In genomic region chr2:241653210-241653750, GRCh38 we compare ENCODE assay signal across 20 cellular contexts. TPM values are rescaled to one million over a fixed set of nuclear protein-coding genes. Genes with fewer than 3 reads are reported as not detected.
A peak's percentile ranks its signal among the peaks of the same experiment; 100 is the strongest.
DNase-seq lines count a peak whose midpoint lies in the region; ATAC-seq, FAIRE-seq and TF ChIP-seq lines count a peak whose summit lies in the region.
"Had no signal": no experiment of that assay in that cellular context is flagged by ENCODE, and none has a peak within 500 bp of the region (broad histone marks: within the 10 kb centered on the region; RNA-seq: fewer than 3 reads in every experiment).

No MANE protein-coding gene starts in this region.

- peaks cover 23% of the 10 kb centered on the region for H3K4me1 Mint-ChIP-seq in WTC11
- H3K4me1 Mint-ChIP-seq in naive thymus-derived CD8-positive, alpha-beta T cell = peaks cover 6 to 19% (median 10%) of the 10 kb centered on the region in 4 donors

- BruUV-seq in endothelial cell of umbilical vein (replicated peaks; lab: Mats Ljungman, UMichigan) = no TSS peak

- H3K4me2 ChIP-seq in endothelial cell of umbilical vein (ENCODE audit: insufficient read depth, low read length) = no peak overlapping the region

- FAIRE-seq in endothelial cell of umbilical vein (lab: Jason Lieb, UNC) (peak; percentile 49), kidney (lab: Jason Lieb, UNC) (no peak)
- FAIRE-seq: GM12891, GM18507, H54 had no signal

- no peaks in the 10 kb centered on the region for H3K27me3 Mint-ChIP-seq in WTC11 (ENCODE audit: low read depth)
- H3K27me3 Mint-ChIP-seq in naive thymus-derived CD8-positive, alpha-beta T cell = no peaks in the 10 kb centered on the region
- H3K27me3 Mint-ChIP-seq: CD4-positive, alpha-beta memory T cell had no signal

- no peak overlapping the region for H3K9ac ChIP-seq in endothelial cell of umbilical vein (replicated peaks; ENCODE audit: extremely low read depth, insufficient read depth, low read length)
- no peak overlapping the region for H3K9ac ChIP-seq in kidney (ENCODE audit: low read length in 2 of 2)

- H3K9me3 Mint-ChIP-seq in WTC11 = no peaks in the 10 kb centered on the region
- H3K9me3 Mint-ChIP-seq in naive thymus-derived CD8-positive, alpha-beta T cell = no peaks in the 10 kb centered on the region
- H3K9me3 Mint-ChIP-seq: CD4-positive, alpha-beta memory T cell; HFFc6 had no signal

- H3K4me3 ChIP-seq in endothelial cell of umbilical vein (replicated peaks in 1 of 3; ENCODE audit: insufficient read depth in 1 of 3, low read depth in 1 of 3, low read length in 3 of 3) = no peak overlapping the region
- no peak overlapping the region for H3K4me3 ChIP-seq in kidney (ENCODE audit: low read length in 2 of 2)
- H3K4me3 ChIP-seq: HAP-1 had no signal

- no peak overlapping the region for H3K4me3 Mint-ChIP-seq in WTC11
- H3K4me3 Mint-ChIP-seq in naive thymus-derived CD8-positive, alpha-beta T cell = no peak overlapping the region
- H3K4me3 Mint-ChIP-seq: CD4-positive, alpha-beta memory T cell; HFFc6 had no signal

- H2AFZ ChIP-seq in endothelial cell of umbilical vein (ENCODE audit: low read depth, low read length) = no peak overlapping the region

- H3K36me3 ChIP-seq in endothelial cell of umbilical vein (ENCODE audit: control insufficient read depth in 2 of 2, extremely low read depth in 1 of 2, insufficient read depth in 2 of 2, low read length in 2 of 2) = peaks cover 16 to 41% of the 10 kb centered on the region in 2 experiments
- H3K36me3 ChIP-seq in kidney (ENCODE audit: control insufficient read depth in 1 of 2, insufficient read depth in 2 of 2, low read length in 2 of 2) = peaks cover 27 to 38% of the 10 kb centered on the region in 2 donors

- ATAC-seq in WTC11 (no peak), HG02973 (IDR thresholded peaks at IDR 0.05; ENCODE audit: unreplicated experiment) (no peak)
- ATAC-seq in naive thymus-derived CD8-positive, alpha-beta T cell = no peak

- no peak for TF ChIP-seq POLR2A in endothelial cell of umbilical vein (IDR thresholded peaks at IDR 0.05; ENCODE audit: low read depth, low read length)

- H3K27ac ChIP-seq in endothelial cell of umbilical vein (ENCODE audit: insufficient read depth, low read depth, low read length) = no peak overlapping the region
- H3K27ac ChIP-seq in kidney (ENCODE audit: low read depth in 2 of 2, low read length in 2 of 2) = no peak overlapping the region

- H3K4me1 ChIP-seq in endothelial cell of umbilical vein (ENCODE audit: control insufficient read depth, extremely low read depth, insufficient read depth, low read length) = no peaks in the 10 kb centered on the region
- H3K4me1 ChIP-seq in kidney (ENCODE audit: control insufficient read depth in 1 of 2, insufficient read depth in 1 of 2, low read depth in 1 of 2, low read length in 2 of 2) = peaks cover 5 to 9% of the 10 kb centered on the region in 2 donors
- H3K4me1 ChIP-seq: HAP-1 had no signal

- no peaks in the 10 kb centered on the region for H3K9me1 ChIP-seq in endothelial cell of umbilical vein (replicated peaks; ENCODE audit: control insufficient read depth, extremely low read depth, insufficient read depth, low read length)

- peaks cover 18% of the 10 kb centered on the region for H3K79me2 ChIP-seq in endothelial cell of umbilical vein (ENCODE audit: control insufficient read depth, insufficient read depth, low read length)

- POLR2A ChIA-PET in WTC11 (lab: Charles Lee) (no interaction called here), endothelial cell of umbilical vein (lab: Charles Lee) (no interaction called here)
- POLR2A ChIA-PET in naive thymus-derived CD8-positive, alpha-beta T cell (lab: Charles Lee) = no interaction called here

- no peak overlapping the region for H3K27ac Mint-ChIP-seq in WTC11
- peak overlapping the region in 1 of 10 donors; percentile 40 for H3K27ac Mint-ChIP-seq in naive thymus-derived CD8-positive, alpha-beta T cell
- H3K27ac Mint-ChIP-seq: CD4-positive, alpha-beta memory T cell; HFFc6 had no signal

- H4K20me1 ChIP-seq in endothelial cell of umbilical vein (replicated peaks; ENCODE audit: control insufficient read depth, extremely low read depth, insufficient read depth, low read length) = no peaks in the 10 kb centered on the region

- no peak for DNase-seq in WTC11 (ENCODE audit: low spot score)
- no peak for DNase-seq in endothelial cell of umbilical vein (ENCODE audit: low read depth, low spot score)
- peak; percentile 46 for DNase-seq in kidney
- DNase-seq in naive thymus-derived CD8-positive, alpha-beta T cell = no peak
- no peak for DNase-seq in middle frontal gyrus (ENCODE audit: extremely low spot score, low spot score)
- DNase-seq in NCI-H187 (lab: John Stamatoyannopoulos, UW) = no peak
- DNase-seq: C1 segment of cervical spinal cord; Calu3; CD4-positive, alpha-beta memory T cell; COR-L47; DMS53; DMS79 treated with DMSO at 0.1 percent for 48 hours; GF-D8; GOT3; HFFc6 had no signal

- H3K27me3 ChIP-seq in endothelial cell of umbilical vein (ENCODE audit: control insufficient read depth in 2 of 2, insufficient read depth in 2 of 2, low read length in 2 of 2) = no peaks in the 10 kb centered on the region

- CTCF ChIA-PET in WTC11 (lab: Charles Lee) = no interaction called here
- CTCF ChIA-PET in endothelial cell of umbilical vein (lab: Charles Lee) = no interaction called here

- dilution Hi-C loops in endothelial cell of umbilical vein (cut with MboI; ENCODE audit: extremely low pct_ligation_motif_present, low sequenced_read_pairs) = no loop called here

- H3K9me3 ChIP-seq in endothelial cell of umbilical vein (replicated peaks; ENCODE audit: control insufficient read depth, insufficient read depth, low read length) (no peaks in the 10 kb centered on the region), kidney (ENCODE audit: control insufficient read depth in 1 of 2, low read length in 2 of 2) (no peaks in the 10 kb centered on the region)
- H3K9me3 ChIP-seq: HAP-1 had no signal

- intact Hi-C loops in endothelial cell of umbilical vein (cut with micrococcal nuclease) (no loop called here), kidney (cut with DNase I) (no loop called here)

- no peak for TF ChIP-seq CTCF in WTC11 (IDR thresholded peaks at IDR 0.05)
- no peak for TF ChIP-seq CTCF in endothelial cell of umbilical vein (IDR thresholded peaks at IDR 0.05; ENCODE audit: extremely low read depth in 1 of 2, insufficient read depth in 1 of 2, low read depth in 1 of 2, low read length in 2 of 2)
- TF ChIP-seq CTCF in kidney (IDR thresholded peaks at IDR 0.05; ENCODE audit: borderline replicate concordance, extremely low read depth, insufficient read depth) = no peak

- H3K36me3 Mint-ChIP-seq in WTC11 = peaks cover 47% of the 10 kb centered on the region
- H3K36me3 Mint-ChIP-seq in naive thymus-derived CD8-positive, alpha-beta T cell = peaks cover 0 to 65% (median 4%) of the 10 kb centered on the region in 3 donors

RNA-seq across cellular contexts. Expression of gene ATG4B, which starts 15.8 kb away (rescaled TPM):
- total RNA-seq in WTC11 (2021) = 113 to 133 TPM (median 127 TPM) in 3 replicates
- total RNA-seq in endothelial cell of umbilical vein = 83.6 and 85.6 TPM in 2 replicates
- 113 and 142 TPM in 2 replicates for polyA plus RNA-seq in endothelial cell of umbilical vein
- polyA plus RNA-seq in endothelial cell of umbilical vein (2011; cell fraction: cytosol; rRNA removed) = 91.3 and 94.0 TPM in 2 replicates
- 287 and 314 TPM in 2 replicates for polyA plus RNA-seq in endothelial cell of umbilical vein (2011; cell fraction: nucleus; rRNA removed)
- 77.3 and 139 TPM in 2 replicates for polyA plus RNA-seq in endothelial cell of umbilical vein (2012)
- polyA minus RNA-seq in endothelial cell of umbilical vein = 124 and 157 TPM in 2 replicates
- polyA minus RNA-seq in endothelial cell of umbilical vein (2011; cell fraction: cytosol; rRNA and poly(A)+ RNA removed) = 36.5 TPM
- 85.8 and 105 TPM in 2 replicates for polyA minus RNA-seq in endothelial cell of umbilical vein (2011; cell fraction: nucleus; rRNA and poly(A)+ RNA removed)
- total RNA-seq in kidney = 81.0 TPM
- 56.6 TPM for polyA plus RNA-seq in kidney (ENCODE audit: insufficient read depth, low read depth, low replicate concordance)
- total RNA-seq in naive thymus-derived CD8-positive, alpha-beta T cell = 100 to 1,000 TPM; 103 to 104 TPM
- 10 to 100 TPM; 45.8 to 60.1 (median 46.5) TPM for polyA plus RNA-seq in naive thymus-derived CD8-positive, alpha-beta T cell

RNA-seq across cellular contexts. Expression of gene THAP4, which starts 16.3 kb away (rescaled TPM):
- total RNA-seq in WTC11 (2021) (72.6 to 88.6 TPM (median 78.0 TPM) in 3 replicates), endothelial cell of umbilical vein (47.4 and 49.0 TPM in 2 replicates), kidney (68.0 TPM)
- polyA plus RNA-seq in endothelial cell of umbilical vein (45.4 and 51.2 TPM in 2 replicates), kidney (ENCODE audit: insufficient read depth, low read depth, low replicate concordance) (184 TPM)
- 51.7 and 53.1 TPM in 2 replicates for polyA plus RNA-seq in endothelial cell of umbilical vein (2011; cell fraction: cytosol; rRNA removed)
- polyA plus RNA-seq in endothelial cell of umbilical vein (2011; cell fraction: nucleus; rRNA removed) = 19.6 and 25.8 TPM in 2 replicates
- polyA plus RNA-seq in endothelial cell of umbilical vein (2012) = 51.4 and 55.2 TPM in 2 replicates
- 21.9 and 26.8 TPM in 2 replicates for polyA minus RNA-seq in endothelial cell of umbilical vein
- polyA minus RNA-seq in endothelial cell of umbilical vein (2011; cell fraction: cytosol; rRNA and poly(A)+ RNA removed) = 28.1 TPM
- 7.9 and 13.3 TPM in 2 replicates for polyA minus RNA-seq in endothelial cell of umbilical vein (2011; cell fraction: nucleus; rRNA and poly(A)+ RNA removed)
- total RNA-seq in naive thymus-derived CD8-positive, alpha-beta T cell = 10 to 100 TPM; 28.4 to 31.8 TPM
- 10 to 100 TPM; 29.6 to 58.4 (median 38.9) TPM for polyA plus RNA-seq in naive thymus-derived CD8-positive, alpha-beta T cell

RNA-seq across cellular contexts. Expression of gene DTYMK, which starts 33.3 kb away (rescaled TPM):
- total RNA-seq in WTC11 (2021) (79.9 to 88.1 TPM (median 87.7 TPM) in 3 replicates), endothelial cell of umbilical vein (91.9 and 104 TPM in 2 replicates), kidney (19.0 TPM)
- polyA plus RNA-seq in endothelial cell of umbilical vein (61.6 and 67.0 TPM in 2 replicates), kidney (ENCODE audit: insufficient read depth, low read depth, low replicate concordance) (27.1 TPM)
- polyA plus RNA-seq in endothelial cell of umbilical vein (2011; cell fraction: cytosol; rRNA removed) = 76.1 and 84.6 TPM in 2 replicates
- 47.0 and 54.2 TPM in 2 replicates for polyA plus RNA-seq in endothelial cell of umbilical vein (2011; cell fraction: nucleus; rRNA removed)
- 45.6 and 65.1 TPM in 2 replicates for polyA plus RNA-seq in endothelial cell of umbilical vein (2012)
- polyA minus RNA-seq in endothelial cell of umbilical vein = 15.9 and 28.6 TPM in 2 replicates
- 29.3 TPM for polyA minus RNA-seq in endothelial cell of umbilical vein (2011; cell fraction: cytosol; rRNA and poly(A)+ RNA removed)
- polyA minus RNA-seq in endothelial cell of umbilical vein (2011; cell fraction: nucleus; rRNA and poly(A)+ RNA removed) = 16.8 and 17.0 TPM in 2 replicates
- total RNA-seq in naive thymus-derived CD8-positive, alpha-beta T cell = 10 to 100 TPM; 19.8 to 21.2 TPM
- polyA plus RNA-seq in naive thymus-derived CD8-positive, alpha-beta T cell = 10 to 100 TPM; 36.3 to 40.7 (median 38.6) TPM

RNA-seq across cellular contexts. Expression of gene ING5, which starts 48.6 kb away (rescaled TPM):
- 43.1 to 47.4 TPM (median 45.3 TPM) in 3 replicates for total RNA-seq in WTC11 (2021)
- total RNA-seq in endothelial cell of umbilical vein = 24.5 and 30.5 TPM in 2 replicates
- polyA plus RNA-seq in endothelial cell of umbilical vein = 32.4 and 33.4 TPM in 2 replicates
- polyA plus RNA-seq in endothelial cell of umbilical vein (2011; cell fraction: cytosol; rRNA removed) = 32.9 and 34.1 TPM in 2 replicates
- 56.7 and 66.7 TPM in 2 replicates for polyA plus RNA-seq in endothelial cell of umbilical vein (2011; cell fraction: nucleus; rRNA removed)
- polyA plus RNA-seq in endothelial cell of umbilical vein (2012) = 18.4 and 21.0 TPM in 2 replicates
- 25.6 and 28.3 TPM in 2 replicates for polyA minus RNA-seq in endothelial cell of umbilical vein
- polyA minus RNA-seq in endothelial cell of umbilical vein (2011; cell fraction: cytosol; rRNA and poly(A)+ RNA removed) = 9.2 TPM
- 20.2 and 24.6 TPM in 2 replicates for polyA minus RNA-seq in endothelial cell of umbilical vein (2011; cell fraction: nucleus; rRNA and poly(A)+ RNA removed)
- total RNA-seq in kidney = 27.3 TPM
- polyA plus RNA-seq in kidney (ENCODE audit: insufficient read depth, low read depth, low replicate concordance) = 37.7 TPM
- total RNA-seq in naive thymus-derived CD8-positive, alpha-beta T cell = 10 to 100 TPM; 73.1 to 80.8 TPM
- 10 to 100 TPM; 16.4 to 23.5 (median 17.4) TPM for polyA plus RNA-seq in naive thymus-derived CD8-positive, alpha-beta T cell
